ENCODE assay signal across 4 cellular contexts in the genomic region with DNA sequence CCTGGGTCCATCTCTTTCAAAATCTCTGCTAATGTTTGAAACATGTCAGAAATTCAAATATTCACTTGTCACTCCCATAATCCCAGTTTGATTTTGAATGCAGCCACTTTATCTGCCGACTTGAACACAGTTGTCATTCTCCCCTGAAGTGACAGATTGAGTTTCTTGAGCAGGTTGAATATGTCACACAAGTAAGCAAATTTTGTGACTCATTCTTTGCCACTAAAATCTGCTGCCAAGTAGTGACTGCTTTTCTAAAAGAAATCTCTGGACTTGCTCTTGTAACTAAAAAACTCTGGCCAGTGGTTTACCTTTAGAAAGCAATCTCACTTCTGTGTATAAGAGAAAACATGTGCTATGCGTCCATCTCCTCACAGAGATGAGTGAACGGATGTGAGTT.
"Had no signal": no experiment of that assay in that cellular context is flagged by ENCODE, and none has a peak within 500 bp of the region (broad histone marks: within the 10 kb centered on the region; RNA-seq: fewer than 3 reads in every experiment).

No MANE protein-coding gene starts in this region.

- H3K4me3 ChIP-seq: GM23338, K562 had no signal

- H2AFZ ChIP-seq: GM23338 had no signal

- H3K27ac Mint-ChIP-seq: GM23338, H9 had no signal

- H3K4me3 Mint-ChIP-seq: GM23338, H9 had no signal

- ATAC-seq: GM23338, K562 had no signal

- DNase-seq: H9, HCEC 1CT had no signal

- H3K4me1 Mint-ChIP-seq: GM23338, H9 had no signal

- H3K4me2 ChIP-seq: GM23338 had no signal
